In the genomic region with DNA sequence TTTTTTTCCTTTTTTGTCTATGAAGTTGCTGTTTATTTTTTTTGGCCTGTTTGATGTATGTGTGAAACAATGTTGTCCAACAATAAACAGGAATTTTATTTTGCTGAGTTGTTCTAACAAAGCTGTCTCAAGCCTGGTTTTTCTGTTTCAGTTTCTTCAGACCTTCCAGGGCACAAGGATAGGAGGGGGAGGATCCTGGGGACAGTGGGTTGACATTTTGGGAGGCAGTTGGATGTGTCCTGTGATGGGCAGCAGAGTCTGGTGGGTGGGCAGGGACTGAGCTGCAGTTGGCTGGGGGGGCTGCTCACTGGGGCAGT, we compare ENCODE assay signal across 8 cellular contexts. TPM values are rescaled to one million over a fixed set of nuclear protein-coding genes. Genes with fewer than 3 reads are reported as not detected.
DNase-seq lines count a peak whose midpoint lies in the region; ATAC-seq and TF ChIP-seq lines count a peak whose summit lies in the region.
"Not testable (repeated sequence)": the region's sequence is repeated elsewhere in the genome, so short reads cannot be mapped to it uniquely, and the experiment has no call there.

No MANE protein-coding gene starts in this region.

- intact Hi-C loops in CD8-positive, alpha-beta T cell (cut with DNase I, micrococcal nuclease); thyroid gland (cut with DNase I): not testable (repeated sequence)
- intact Hi-C loops in left lung (cut with DNase I) = loop anchor here in 1 of 2 donors (5.0 kb wide), 1 partner anchor 36 kb away; no protein-coding TSS in a partner anchor

- H3K27ac Mint-ChIP-seq in CD8-positive, alpha-beta T cell = peak overlapping the region; percentile 94
- peak overlapping the region; percentile 97 for H3K27ac Mint-ChIP-seq in T-helper 17 cell
- peak overlapping the region; percentile 97 for H3K27ac Mint-ChIP-seq in activated naive CD8-positive, alpha-beta T cell treated with anti-CD3 and anti-CD28 coated beads for 36 hours
- H3K27ac Mint-ChIP-seq in effector memory CD8-positive, alpha-beta T cell = peak overlapping the region; percentile 95 to 100

- H3K9me3 Mint-ChIP-seq in CD8-positive, alpha-beta T cell; activated naive CD8-positive, alpha-beta T cell treated with anti-CD3 and anti-CD28 coated beads for 36 hours; effector memory CD8-positive, alpha-beta T cell: not testable (repeated sequence)

- H3K27me3 ChIP-seq in CD8-positive, alpha-beta T cell (ENCODE audit: insufficient read depth, low read length); left lung; parathyroid adenoma (ENCODE audit: control insufficient read depth, insufficient read depth, low read length); thyroid gland: not testable (repeated sequence)

- H3K9ac ChIP-seq in parathyroid adenoma = not testable (repeated sequence)

- peaks cover 39% of the 10 kb centered on the region for H3K4me1 Mint-ChIP-seq in CD8-positive, alpha-beta T cell (ENCODE audit: low read depth)
- H3K4me1 Mint-ChIP-seq in T-helper 17 cell = peaks cover 30% of the 10 kb centered on the region
- H3K4me1 Mint-ChIP-seq in activated naive CD8-positive, alpha-beta T cell treated with anti-CD3 and anti-CD28 coated beads for 36 hours = peaks cover 33% of the 10 kb centered on the region
- peaks cover 39 to 40% of the 10 kb centered on the region in 2 donors for H3K4me1 Mint-ChIP-seq in effector memory CD8-positive, alpha-beta T cell (ENCODE audit: low read depth in 2 of 2)

- POLR2A ChIA-PET in CD8-positive, alpha-beta T cell (lab: Charles Lee) = interaction anchor here (0.6 to 4.6 kb wide), 8 partner anchors 10 to 907 kb away, joined by 3 to 29 read pairs (median 6); no protein-coding TSS in a partner anchor

- not testable (repeated sequence) for ATAC-seq in CD8-positive, alpha-beta T cell; T-helper 17 cell; effector memory CD8-positive, alpha-beta T cell (replicated peaks); left lung

- peaks cover 19% of the 10 kb centered on the region for H3K36me3 ChIP-seq in CD8-positive, alpha-beta T cell (ENCODE audit: insufficient read depth, low read length)
- H3K36me3 ChIP-seq in KOPT-K1 (ENCODE audit: insufficient read depth, low read length) (peaks cover 63% of the 10 kb centered on the region), left lung (peaks cover 0 to 24% of the 10 kb centered on the region in 2 donors)
- not testable (repeated sequence) for H3K36me3 ChIP-seq in parathyroid adenoma (ENCODE audit: control insufficient read depth, insufficient read depth, low read length); thyroid gland

- not testable (repeated sequence) for H3K27me3 Mint-ChIP-seq in CD8-positive, alpha-beta T cell (ENCODE audit: low read depth); T-helper 17 cell; activated naive CD8-positive, alpha-beta T cell treated with anti-CD3 and anti-CD28 coated beads for 36 hours; effector memory CD8-positive, alpha-beta T cell

- peaks cover 37% of the 10 kb centered on the region for H3K4me1 ChIP-seq in CD8-positive, alpha-beta T cell (ENCODE audit: insufficient read depth, low read length)
- peaks cover 11 to 29% of the 10 kb centered on the region in 2 donors for H3K4me1 ChIP-seq in left lung
- H3K4me1 ChIP-seq in parathyroid adenoma = peaks cover 16% of the 10 kb centered on the region
- peaks cover 24 to 31% of the 10 kb centered on the region in 2 donors for H3K4me1 ChIP-seq in thyroid gland

- peak overlapping the region; percentile 54 for H3K4me3 Mint-ChIP-seq in CD8-positive, alpha-beta T cell
- peak overlapping the region; percentile 89 for H3K4me3 Mint-ChIP-seq in T-helper 17 cell
- peak overlapping the region; percentile 73 for H3K4me3 Mint-ChIP-seq in activated naive CD8-positive, alpha-beta T cell treated with anti-CD3 and anti-CD28 coated beads for 36 hours
- peak overlapping the region; percentile 51 to 74 for H3K4me3 Mint-ChIP-seq in effector memory CD8-positive, alpha-beta T cell

- not testable (repeated sequence) for H2AFZ ChIP-seq in parathyroid adenoma

- DNase-seq in CD8-positive, alpha-beta T cell; T-helper 17 cell; activated naive CD8-positive, alpha-beta T cell treated with anti-CD3 and anti-CD28 coated beads for 36 hours; effector memory CD8-positive, alpha-beta T cell; left lung; thyroid gland: not testable (repeated sequence)

- not testable (repeated sequence) for TF ChIP-seq POLR2A in thyroid gland (IDR thresholded peaks at IDR 0.05)

- peaks cover 30% of the 10 kb centered on the region for H3K36me3 Mint-ChIP-seq in CD8-positive, alpha-beta T cell
- H3K36me3 Mint-ChIP-seq in T-helper 17 cell (ENCODE audit: low read depth) = peaks cover 10% of the 10 kb centered on the region
- H3K36me3 Mint-ChIP-seq in activated naive CD8-positive, alpha-beta T cell treated with anti-CD3 and anti-CD28 coated beads for 36 hours = peaks cover 47% of the 10 kb centered on the region
- peaks cover 75% of the 10 kb centered on the region for H3K36me3 Mint-ChIP-seq in effector memory CD8-positive, alpha-beta T cell (ENCODE audit: insufficient read depth)

- not testable (repeated sequence) for H3K4me2 ChIP-seq in parathyroid adenoma (ENCODE audit: low read length)

- peaks cover 17% of the 10 kb centered on the region for H3K79me2 ChIP-seq in parathyroid adenoma

- CTCF ChIA-PET in CD8-positive, alpha-beta T cell (lab: Charles Lee) = interaction anchor here (1.1 to 12.1 kb wide), 13 partner anchors 11 to 231 kb away, joined by 3 to 783 read pairs (median 12); no protein-coding TSS in a partner anchor

- H3K27ac ChIP-seq in CD8-positive, alpha-beta T cell (ENCODE audit: low read depth, low read length) = not testable (repeated sequence)
- H3K27ac ChIP-seq in KOPT-K1 (ENCODE audit: low read depth, low read length, poor library complexity, severe bottlenecking) (peak overlapping the region; percentile 36), left lung (peak overlapping the region; percentile 39 to 63), parathyroid adenoma (peak overlapping the region; percentile 0), thyroid gland (peak overlapping the region; percentile 37 to 83 (median 64))

- not testable (repeated sequence) for H3K9me3 ChIP-seq in CD8-positive, alpha-beta T cell (ENCODE audit: low read length); KOPT-K1 (ENCODE audit: insufficient read depth, low read length, poor library complexity, severe bottlenecking); T-helper 17 cell (ENCODE audit: control insufficient read depth, low read length, poor library complexity, severe bottlenecking); left lung; parathyroid adenoma (ENCODE audit: control insufficient read depth, low read length); thyroid gland

- TF ChIP-seq CTCF in CD8-positive, alpha-beta T cell (IDR thresholded peaks at IDR 0.05); left lung (IDR thresholded peaks at IDR 0.05); parathyroid adenoma (IDR thresholded peaks at IDR 0.05); thyroid gland (IDR thresholded peaks at IDR 0.05): not testable (repeated sequence)

- not testable (repeated sequence) for H3K4me3 ChIP-seq in CD8-positive, alpha-beta T cell (ENCODE audit: low read depth, low read length); left lung; parathyroid adenoma (ENCODE audit: low read depth, low read length); thyroid gland (replicated peaks in 1 of 3)

RNA-seq across cellular contexts. Expression of a gene that starts 5.1 kb away (rescaled TPM):
- 1,000 to 10,000 TPM; 1,661 to 1,675 TPM for total RNA-seq in CD8-positive, alpha-beta T cell
- 1,000 to 10,000 TPM; 1,121 to 1,256 TPM for total RNA-seq in T-helper 17 cell
- 1,000 to 10,000 TPM; 2,595 to 2,627 TPM for total RNA-seq in activated naive CD8-positive, alpha-beta T cell treated with anti-CD3 and anti-CD28 coated beads for 36 hours
- 100 to 1,000 TPM; 677 to 980 TPM for total RNA-seq in left lung
- total RNA-seq in thyroid gland = 1,000 to 10,000 TPM in 3 of 4 donors, 100 to 1,000 TPM in 1; 631 to 1,160 (median 1,099) TPM
